1 cellular context compared by ENCODE assay signal in the genomic region with DNA sequence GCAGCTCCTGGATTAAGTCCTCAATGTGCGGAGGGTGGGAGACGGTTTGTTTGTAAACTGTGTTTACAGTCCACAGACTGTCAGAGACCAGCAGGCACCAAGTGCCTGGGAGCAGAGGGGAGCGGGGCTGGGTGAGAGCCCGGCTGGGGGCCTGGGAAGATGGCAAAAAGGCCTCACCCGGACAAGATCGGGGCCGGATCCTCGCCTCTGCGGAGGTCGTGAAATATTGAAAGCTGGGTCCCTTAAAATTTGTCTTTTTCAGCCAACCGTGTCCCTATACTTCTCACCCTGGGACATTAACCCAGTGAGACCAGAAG.
A peak's percentile ranks its signal among the peaks of the same experiment; 100 is the strongest.
TF ChIP-seq lines count a peak whose summit lies in the region.

No MANE protein-coding gene starts in this region.

TF ChIP-seq in HepG2, 621 proteins besides CTCF, POLR2A, EP300 and RAD21:
- TF ChIP-seq PRDM10 (CRISPR knock-in tag; IDR thresholded peaks at IDR 0.05; ENCODE audit: low read depth), result 0 out of 2 replicates have a peak, but pooled peaks have one; percentile 52
- TF ChIP-seq RAD51 (IDR thresholded peaks at IDR 0.05; ENCODE audit: borderline replicate concordance), result no peak
- TF ChIP-seq, protein P1, sequence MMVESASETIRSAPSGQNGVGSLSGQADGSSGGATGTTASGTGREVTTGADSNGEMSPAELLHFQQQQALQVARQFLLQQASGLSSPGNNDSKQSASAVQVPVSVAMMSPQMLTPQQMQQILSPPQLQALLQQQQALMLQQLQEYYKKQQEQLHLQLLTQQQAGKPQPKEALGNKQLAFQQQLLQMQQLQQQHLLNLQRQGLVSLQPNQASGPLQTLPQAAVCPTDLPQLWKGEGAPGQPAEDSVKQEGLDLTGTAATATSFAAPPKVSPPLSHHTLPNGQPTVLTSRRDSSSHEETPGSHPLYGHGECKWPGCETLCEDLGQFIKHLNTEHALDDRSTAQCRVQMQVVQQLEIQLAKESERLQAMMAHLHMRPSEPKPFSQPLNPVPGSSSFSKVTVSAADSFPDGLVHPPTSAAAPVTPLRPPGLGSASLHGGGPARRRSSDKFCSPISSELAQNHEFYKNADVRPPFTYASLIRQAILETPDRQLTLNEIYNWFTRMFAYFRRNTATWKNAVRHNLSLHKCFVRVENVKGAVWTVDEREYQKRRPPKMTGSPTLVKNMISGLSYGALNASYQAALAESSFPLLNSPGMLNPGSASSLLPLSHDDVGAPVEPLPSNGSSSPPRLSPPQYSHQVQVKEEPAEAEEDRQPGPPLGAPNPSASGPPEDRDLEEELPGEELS (CRISPR knock-in tag; IDR thresholded peaks at IDR 0.05), result peak; percentile 24; the same call in 1 of the 2 replicates
- no peak for TF ChIP-seq FOXP1 (IDR thresholded peaks at IDR 0.05)
- peak; percentile 34; the same call in 1 of the 2 replicates for TF ChIP-seq FOXP1 (CRISPR knock-in tag; IDR thresholded peaks at IDR 0.05)
- TF ChIP-seq, protein P2, sequence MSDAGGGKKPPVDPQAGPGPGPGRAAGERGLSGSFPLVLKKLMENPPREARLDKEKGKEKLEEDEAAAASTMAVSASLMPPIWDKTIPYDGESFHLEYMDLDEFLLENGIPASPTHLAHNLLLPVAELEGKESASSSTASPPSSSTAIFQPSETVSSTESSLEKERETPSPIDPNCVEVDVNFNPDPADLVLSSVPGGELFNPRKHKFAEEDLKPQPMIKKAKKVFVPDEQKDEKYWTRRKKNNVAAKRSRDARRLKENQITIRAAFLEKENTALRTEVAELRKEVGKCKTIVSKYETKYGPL (CRISPR knock-in tag; IDR thresholded peaks at IDR 0.05), result no peak
- TF ChIP-seq DBP (CRISPR knock-in tag; IDR thresholded peaks at IDR 0.05; ENCODE audit: not compliant biosample characterization), result no peak
- no peak for TF ChIP-seq ZSCAN22 (CRISPR knock-in tag; IDR thresholded peaks at IDR 0.05)
- no peak for TF ChIP-seq POLR2G (IDR thresholded peaks at IDR 0.05; ENCODE audit: low read depth, low read length)
- no peak for TF ChIP-seq ZNF607 (CRISPR knock-in tag; IDR thresholded peaks at IDR 0.05; ENCODE audit: borderline replicate concordance)
- TF ChIP-seq TBL1XR1 (IDR thresholded peaks at IDR 0.05; ENCODE audit: borderline replicate concordance, low read length, partially characterized antibody), result no peak
- TF ChIP-seq KDM6A (CRISPR knock-in tag; IDR thresholded peaks at IDR 0.05; ENCODE audit: low read depth), result no peak
TF ChIP-seq in HepG2: peak in this region for 3.
